8 cellular contexts compared by ENCODE assay signal in the genomic region with DNA sequence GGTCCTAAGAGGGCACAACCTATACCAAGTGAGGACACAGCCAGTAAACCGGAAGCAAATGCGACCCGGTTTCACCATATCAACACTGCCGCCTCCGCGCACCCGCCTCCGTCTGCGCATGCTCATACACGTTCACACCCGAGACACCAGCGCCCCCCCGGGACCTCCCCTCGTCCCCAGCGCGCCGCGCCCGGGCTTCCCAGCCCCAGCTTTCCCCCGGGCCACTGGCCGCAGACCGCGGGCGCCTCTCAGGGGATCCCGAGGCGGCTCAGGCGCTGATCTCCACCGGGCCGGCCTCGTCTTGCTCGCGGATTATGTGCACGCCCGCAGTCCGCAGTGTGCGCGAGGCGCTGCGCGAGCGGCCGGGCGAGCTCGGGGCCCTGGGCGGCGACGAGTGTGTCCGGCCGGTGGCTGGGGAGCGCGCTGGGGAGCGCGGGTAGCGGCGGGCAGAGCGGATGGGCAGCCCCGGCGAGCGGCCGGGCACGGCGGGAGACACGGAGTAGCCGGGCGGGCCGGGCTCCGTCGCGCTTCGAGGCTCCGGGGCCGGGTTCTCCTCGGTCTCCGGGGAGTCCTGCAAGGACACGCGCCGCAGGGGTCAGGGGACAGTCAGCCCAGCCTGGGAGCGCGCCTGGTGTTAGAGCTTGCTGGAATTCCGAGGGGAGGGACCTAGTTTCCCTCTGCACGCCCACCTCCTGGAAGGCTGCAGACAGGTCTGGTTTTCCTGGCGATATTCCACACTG.
DNase-seq lines count a peak whose midpoint lies in the region; ATAC-seq and TF ChIP-seq lines count a peak whose summit lies in the region.

No MANE protein-coding gene starts in this region.

- H3K36me3 ChIP-seq in brain microvascular endothelial cell (replicated peaks) = no peaks in the 10 kb centered on the region

- ATAC-seq in HG02763 (IDR thresholded peaks at IDR 0.05; ENCODE audit: unreplicated experiment) (peak; percentile 51), HG02852 (IDR thresholded peaks at IDR 0.05; ENCODE audit: unreplicated experiment) (no peak)

- no peaks in the 10 kb centered on the region for H3K27me3 ChIP-seq in brain microvascular endothelial cell (replicated peaks)

- H3K27ac ChIP-seq in brain microvascular endothelial cell = peak overlapping the region; percentile 31

- no peak for TF ChIP-seq CTCF in brain microvascular endothelial cell (IDR thresholded peaks at IDR 0.05; ENCODE audit: low read depth, low read length, missing control alignments)

- DNase-seq in AG20443 (ENCODE audit: low spot score) (peak; percentile 76), T-helper 9 cell (peak; percentile 46), brain microvascular endothelial cell (peak; percentile 67), iPS-NIHi7 (ENCODE audit: extremely low spot score) (peak; percentile 92), cerebellar cortex (ENCODE audit: low spot score) (no peak)
- peak; percentile 53 to 64 (median 61) for DNase-seq in stimulated activated CD4-positive, alpha-beta T cell treated with anti-CD3 and anti-CD28 coated beads, Interleukin-12 subunit alpha, Interleukin-12 subunit beta, amount 100 ng/mL, for 48 hours (ENCODE audit: low read depth in 2 of 3, low spot score in 1 of 3)

- in situ Hi-C loops in brain microvascular endothelial cell (cut with HindIII; ENCODE audit: low pct_ligation_motif_present, low sequenced_read_pairs) = no loop called here

- peak overlapping the region; percentile 44 for H3K4me3 ChIP-seq in brain microvascular endothelial cell (ENCODE audit: low read depth, low read length)
